Comparison of ENCODE assay signal across 16 cellular contexts in the genomic region with DNA sequence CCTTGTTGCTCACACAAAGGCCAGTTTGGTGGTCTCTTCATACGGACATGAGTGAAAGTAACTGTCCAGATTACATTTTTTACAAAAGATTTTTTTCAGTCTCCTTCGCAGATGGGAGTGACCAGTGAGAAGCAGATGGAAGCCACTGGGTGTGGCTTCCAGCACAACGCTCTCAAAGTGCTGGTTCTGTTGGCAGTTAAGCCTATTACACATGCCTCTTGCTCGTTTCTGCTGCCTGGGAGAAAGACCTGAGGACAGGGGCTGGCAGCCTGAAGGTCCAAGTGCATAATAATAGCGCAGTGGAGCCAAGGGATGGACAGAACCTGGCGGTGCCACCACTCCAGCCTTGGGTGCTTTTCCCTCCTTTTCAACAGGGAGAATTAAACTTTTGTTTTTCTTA. TPM values are rescaled to one million over a fixed set of nuclear protein-coding genes. Genes with fewer than 3 reads are reported as not detected.
A peak's percentile ranks its signal among the peaks of the same experiment; 100 is the strongest.
DNase-seq lines count a peak whose midpoint lies in the region; ATAC-seq and TF ChIP-seq lines count a peak whose summit lies in the region.
"Had no signal": no experiment of that assay in that cellular context is flagged by ENCODE, and none has a peak within 500 bp of the region (broad histone marks: within the 10 kb centered on the region; RNA-seq: fewer than 3 reads in every experiment).

No MANE protein-coding gene starts in this region.

- no peak for DNase-seq in GM23338 (ENCODE audit: low spot score)
- DNase-seq in Peyer's patch, result peak in 1 of 3 donors; percentile 48
- peak; percentile 10 for DNase-seq in iPS-NIHi7 (ENCODE audit: extremely low spot score)
- DNase-seq in osteoblast (ENCODE audit: insufficient read length, low spot score, missing footprints), result no peak
- no peak for DNase-seq in left lung
- DNase-seq in GM10266 (ENCODE audit: extremely low spot score), result no peak
- DNase-seq in MG63, result no peak
- DNase-seq: activated CD4-positive, CD25-positive, alpha-beta regulatory T cell; activated naive CD8-positive, alpha-beta T cell treated with anti-CD3 and anti-CD28 coated beads, Interleukin-2, amount 10 ng/mL, durations not matched to agents 7 days and 5 days; COR-L47; foreskin melanocyte; NCI-H1436; stimulated activated CD4-positive, alpha-beta T cell treated with anti-CD3 and anti-CD28 coated beads, Interleukin-12 subunit alpha, Interleukin-12 subunit beta, amount 100 ng/mL, for 4 hours; T-helper 2 cell had no signal

- H3K9me3 ChIP-seq in Peyer's patch, result peaks cover 0 to 3% (median 0%) of the 10 kb centered on the region in 4 donors
- H3K9me3 ChIP-seq in osteoblast (ENCODE audit: low read depth, low read length), result no peaks in the 10 kb centered on the region
- peaks cover 0 to 14% of the 10 kb centered on the region in 2 donors for H3K9me3 ChIP-seq in left lung
- H3K9me3 ChIP-seq in MG63, result peaks cover 13% of the 10 kb centered on the region

- peaks cover 17% of the 10 kb centered on the region for H3K4me1 Mint-ChIP-seq in GM23338

- peaks cover 7% of the 10 kb centered on the region for H3K27me3 Mint-ChIP-seq in GM23338 (ENCODE audit: insufficient read depth, low read depth, poor library complexity)

- TF ChIP-seq CTCF in GM23338 (conservative IDR thresholded peaks at IDR 0.05; ENCODE audit: low read depth in 2 of 2) (no peak), Peyer's patch (IDR thresholded peaks at IDR 0.05) (no peak), osteoblast (IDR thresholded peaks at IDR 0.05; ENCODE audit: extremely low read depth, low read depth, low read length) (no peak), left lung (IDR thresholded peaks at IDR 0.05) (no peak), GM10266 (IDR thresholded peaks at IDR 0.05; ENCODE audit: control insufficient read depth, insufficient read depth, low read depth, missing control alignments) (no peak)

- H3K4me3 ChIP-seq in GM23338 (no peak overlapping the region), Peyer's patch (no peak overlapping the region), osteoblast (ENCODE audit: insufficient read depth, low read length) (no peak overlapping the region), left lung (no peak overlapping the region), MG63 (no peak overlapping the region)

- H3K27ac Mint-ChIP-seq in GM23338, result no peak overlapping the region

- peaks cover 13% of the 10 kb centered on the region for H3K4me1 ChIP-seq in GM23338 (ENCODE audit: insufficient read depth)
- H3K4me1 ChIP-seq in Peyer's patch, result peaks cover 0 to 6% (median 4%) of the 10 kb centered on the region in 4 donors
- peaks cover 12% of the 10 kb centered on the region for H3K4me1 ChIP-seq in osteoblast (ENCODE audit: insufficient read depth, low read length)
- H3K4me1 ChIP-seq in left lung, result peaks cover 0 to 7% of the 10 kb centered on the region in 2 donors

- H4K20me1 ChIP-seq in GM23338 (replicated peaks; ENCODE audit: insufficient read depth) (no peaks in the 10 kb centered on the region), osteoblast (ENCODE audit: insufficient read depth, low read length) (no peaks in the 10 kb centered on the region)

- H3K79me2 ChIP-seq in GM23338 (replicated peaks; ENCODE audit: insufficient read depth) (peaks cover 11% of the 10 kb centered on the region), osteoblast (ENCODE audit: insufficient read depth, low read length) (peaks cover 13% of the 10 kb centered on the region)

- H3K4me3 Mint-ChIP-seq in GM23338, result no peak overlapping the region

- H3K36me3 Mint-ChIP-seq in GM23338 (ENCODE audit: low read depth), result peaks cover 19% of the 10 kb centered on the region; the same call in 2 of the 3 replicates

- intact Hi-C loops in left lung (cut with DNase I), result no loop called here

- no peaks in the 10 kb centered on the region for H3K36me3 ChIP-seq in GM23338 (ENCODE audit: insufficient read depth)
- H3K36me3 ChIP-seq in Peyer's patch, result no peaks in the 10 kb centered on the region
- no peaks in the 10 kb centered on the region for H3K36me3 ChIP-seq in osteoblast (ENCODE audit: insufficient read depth, low read length)
- H3K36me3 ChIP-seq in left lung, result no peaks in the 10 kb centered on the region
- H3K36me3 ChIP-seq in MG63, result peaks cover 13% of the 10 kb centered on the region
- H3K36me3 ChIP-seq: thoracic aorta had no signal

- no peak overlapping the region for H3K4me2 ChIP-seq in GM23338
- no peak overlapping the region for H3K4me2 ChIP-seq in osteoblast (ENCODE audit: insufficient read depth, low read length)

- TF ChIP-seq POLR2A in Peyer's patch (IDR thresholded peaks at IDR 0.05), result no peak

- no peaks in the 10 kb centered on the region for H3K9me2 ChIP-seq in GM23338 (ENCODE audit: insufficient read depth)

- ATAC-seq in GM23338 (no peak), left lung (no peak), GM21526 (IDR thresholded peaks at IDR 0.05; ENCODE audit: low FRiP score, unreplicated experiment) (no peak)

- peak overlapping the region; percentile 92; the same call in 1 of the 2 replicates for H2AFZ ChIP-seq in GM23338
- peak overlapping the region; percentile 8 for H2AFZ ChIP-seq in osteoblast (ENCODE audit: low read length)

- H3K9me3 Mint-ChIP-seq in GM23338, result peaks cover 25% of the 10 kb centered on the region

- H3K27ac ChIP-seq in GM23338 (ENCODE audit: low read depth), result no peak overlapping the region
- peak overlapping the region in 3 of 4 donors; percentile 25 to 91 (median 78) for H3K27ac ChIP-seq in Peyer's patch
- H3K27ac ChIP-seq in osteoblast (ENCODE audit: low read depth, low read length), result no peak overlapping the region
- no peak overlapping the region for H3K27ac ChIP-seq in left lung

- no peaks in the 10 kb centered on the region for H3F3A ChIP-seq in GM23338 (replicated peaks; ENCODE audit: low read depth)

- H3K27me3 ChIP-seq in GM23338 (ENCODE audit: insufficient read depth), result no peaks in the 10 kb centered on the region
- H3K27me3 ChIP-seq in Peyer's patch, result no peaks in the 10 kb centered on the region
- no peaks in the 10 kb centered on the region for H3K27me3 ChIP-seq in osteoblast (ENCODE audit: insufficient read depth, low read length)
- H3K27me3 ChIP-seq in left lung, result no peaks in the 10 kb centered on the region
- H3K27me3 ChIP-seq in MG63, result no peaks in the 10 kb centered on the region

TF ChIP-seq in GM23338, 12 proteins besides CTCF, POLR2A, EP300 and RAD21 (continues in another document):
- TF ChIP-seq EZH2phosphoT487 (IDR thresholded peaks at IDR 0.05; ENCODE audit: unreplicated experiment) (no peak), ZNF331 (CRISPR knock-in tag; IDR thresholded peaks at IDR 0.05; ENCODE audit: low read depth) (no peak), CREB1 (CRISPR knock-in tag; IDR thresholded peaks at IDR 0.05; ENCODE audit: low read depth) (no peak), EZH2 (IDR thresholded peaks at IDR 0.05; ENCODE audit: low read depth, unreplicated experiment) (no peak), STAT1 (IDR thresholded peaks at IDR 0.05; ENCODE audit: unreplicated experiment) (no peak), POLR2AphosphoS5 (IDR thresholded peaks at IDR 0.05; ENCODE audit: low read depth) (no peak), ZNF114 (CRISPR knock-in tag; IDR thresholded peaks at IDR 0.05) (no peak), NANOG (IDR thresholded peaks at IDR 0.05; ENCODE audit: borderline replicate concordance) (no peak)
- TF ChIP-seq, protein P1, sequence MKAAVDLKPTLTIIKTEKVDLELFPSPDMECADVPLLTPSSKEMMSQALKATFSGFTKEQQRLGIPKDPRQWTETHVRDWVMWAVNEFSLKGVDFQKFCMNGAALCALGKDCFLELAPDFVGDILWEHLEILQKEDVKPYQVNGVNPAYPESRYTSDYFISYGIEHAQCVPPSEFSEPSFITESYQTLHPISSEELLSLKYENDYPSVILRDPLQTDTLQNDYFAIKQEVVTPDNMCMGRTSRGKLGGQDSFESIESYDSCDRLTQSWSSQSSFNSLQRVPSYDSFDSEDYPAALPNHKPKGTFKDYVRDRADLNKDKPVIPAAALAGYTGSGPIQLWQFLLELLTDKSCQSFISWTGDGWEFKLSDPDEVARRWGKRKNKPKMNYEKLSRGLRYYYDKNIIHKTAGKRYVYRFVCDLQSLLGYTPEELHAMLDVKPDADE (IDR thresholded peaks at IDR 0.05), result no peak
- TF ChIP-seq, protein P2, sequence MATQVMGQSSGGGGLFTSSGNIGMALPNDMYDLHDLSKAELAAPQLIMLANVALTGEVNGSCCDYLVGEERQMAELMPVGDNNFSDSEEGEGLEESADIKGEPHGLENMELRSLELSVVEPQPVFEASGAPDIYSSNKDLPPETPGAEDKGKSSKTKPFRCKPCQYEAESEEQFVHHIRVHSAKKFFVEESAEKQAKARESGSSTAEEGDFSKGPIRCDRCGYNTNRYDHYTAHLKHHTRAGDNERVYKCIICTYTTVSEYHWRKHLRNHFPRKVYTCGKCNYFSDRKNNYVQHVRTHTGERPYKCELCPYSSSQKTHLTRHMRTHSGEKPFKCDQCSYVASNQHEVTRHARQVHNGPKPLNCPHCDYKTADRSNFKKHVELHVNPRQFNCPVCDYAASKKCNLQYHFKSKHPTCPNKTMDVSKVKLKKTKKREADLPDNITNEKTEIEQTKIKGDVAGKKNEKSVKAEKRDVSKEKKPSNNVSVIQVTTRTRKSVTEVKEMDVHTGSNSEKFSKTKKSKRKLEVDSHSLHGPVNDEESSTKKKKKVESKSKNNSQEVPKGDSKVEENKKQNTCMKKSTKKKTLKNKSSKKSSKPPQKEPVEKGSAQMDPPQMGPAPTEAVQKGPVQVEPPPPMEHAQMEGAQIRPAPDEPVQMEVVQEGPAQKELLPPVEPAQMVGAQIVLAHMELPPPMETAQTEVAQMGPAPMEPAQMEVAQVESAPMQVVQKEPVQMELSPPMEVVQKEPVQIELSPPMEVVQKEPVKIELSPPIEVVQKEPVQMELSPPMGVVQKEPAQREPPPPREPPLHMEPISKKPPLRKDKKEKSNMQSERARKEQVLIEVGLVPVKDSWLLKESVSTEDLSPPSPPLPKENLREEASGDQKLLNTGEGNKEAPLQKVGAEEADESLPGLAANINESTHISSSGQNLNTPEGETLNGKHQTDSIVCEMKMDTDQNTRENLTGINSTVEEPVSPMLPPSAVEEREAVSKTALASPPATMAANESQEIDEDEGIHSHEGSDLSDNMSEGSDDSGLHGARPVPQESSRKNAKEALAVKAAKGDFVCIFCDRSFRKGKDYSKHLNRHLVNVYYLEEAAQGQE (IDR thresholded peaks at IDR 0.05; ENCODE audit: unreplicated experiment), result no peak

RNA-seq across cellular contexts. Expression of a gene that starts 1.3 kb away (rescaled TPM):
- total RNA-seq in GM23338 (2014; rRNA removed; shearing (Covaris generic)), result 25.1 and 25.7 TPM in 2 replicates
- 14.2 and 14.7 TPM in 2 replicates for polyA plus RNA-seq in GM23338 (2016; fragmentation: Nextera tagmentation; extraction: Ambion mirVana)
- 1 to 10 TPM in 2 of 4 donors, under 1 TPM in 2; 0.54 to 5.8 (median 2.2) TPM for total RNA-seq in Peyer's patch
- total RNA-seq in osteoblast, result 1.8 and 2.9 TPM in 2 replicates
- 1 to 10 TPM; 2.4 to 3.4 TPM for total RNA-seq in left lung
- total RNA-seq in MG63 (2014; rRNA removed; shearing (Covaris generic); ENCODE audit: low replicate concordance), result 33.2 and 42.0 TPM in 2 replicates
- total RNA-seq: thoracic aorta had no signal

Comparison
In these comparisons a context has a peak if more than half of its experiments do, and no peak if none do; other contexts are left out.
1. H3K27ac ChIP-seq: peak in Peyer's patch (3 of 4); none in GM23338 (single experiment), osteoblast (single experiment) and left lung (0 of 2).